In the genomic region with DNA sequence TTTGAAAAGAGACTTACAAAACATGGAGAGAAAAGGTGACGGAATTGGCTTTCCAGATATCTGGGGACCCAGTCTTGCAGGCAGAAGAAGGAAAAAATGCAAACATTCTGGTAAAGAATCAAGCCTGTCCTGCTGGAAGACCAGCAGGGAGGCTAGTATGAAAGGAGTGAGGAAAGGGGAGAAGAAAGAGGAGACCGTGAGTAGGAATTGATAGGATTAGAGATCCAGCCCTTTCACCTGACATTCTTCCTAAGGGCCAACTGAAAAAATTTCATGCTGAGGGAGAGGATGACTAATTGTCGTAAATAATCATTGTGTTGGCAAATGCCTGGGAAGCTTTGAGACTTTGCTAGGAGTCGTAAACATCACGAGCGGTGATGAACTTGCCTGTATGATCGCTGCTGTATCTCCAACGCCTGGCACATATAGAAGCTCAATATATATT, we compare ENCODE assay signal across 1 cellular context.
TF ChIP-seq lines count a peak whose summit lies in the region.

No MANE protein-coding gene starts in this region.

TF ChIP-seq in HEK293, 187 proteins besides CTCF, POLR2A, EP300 and RAD21 (continued from another document and continues in another):
- TF ChIP-seq, protein P1, sequence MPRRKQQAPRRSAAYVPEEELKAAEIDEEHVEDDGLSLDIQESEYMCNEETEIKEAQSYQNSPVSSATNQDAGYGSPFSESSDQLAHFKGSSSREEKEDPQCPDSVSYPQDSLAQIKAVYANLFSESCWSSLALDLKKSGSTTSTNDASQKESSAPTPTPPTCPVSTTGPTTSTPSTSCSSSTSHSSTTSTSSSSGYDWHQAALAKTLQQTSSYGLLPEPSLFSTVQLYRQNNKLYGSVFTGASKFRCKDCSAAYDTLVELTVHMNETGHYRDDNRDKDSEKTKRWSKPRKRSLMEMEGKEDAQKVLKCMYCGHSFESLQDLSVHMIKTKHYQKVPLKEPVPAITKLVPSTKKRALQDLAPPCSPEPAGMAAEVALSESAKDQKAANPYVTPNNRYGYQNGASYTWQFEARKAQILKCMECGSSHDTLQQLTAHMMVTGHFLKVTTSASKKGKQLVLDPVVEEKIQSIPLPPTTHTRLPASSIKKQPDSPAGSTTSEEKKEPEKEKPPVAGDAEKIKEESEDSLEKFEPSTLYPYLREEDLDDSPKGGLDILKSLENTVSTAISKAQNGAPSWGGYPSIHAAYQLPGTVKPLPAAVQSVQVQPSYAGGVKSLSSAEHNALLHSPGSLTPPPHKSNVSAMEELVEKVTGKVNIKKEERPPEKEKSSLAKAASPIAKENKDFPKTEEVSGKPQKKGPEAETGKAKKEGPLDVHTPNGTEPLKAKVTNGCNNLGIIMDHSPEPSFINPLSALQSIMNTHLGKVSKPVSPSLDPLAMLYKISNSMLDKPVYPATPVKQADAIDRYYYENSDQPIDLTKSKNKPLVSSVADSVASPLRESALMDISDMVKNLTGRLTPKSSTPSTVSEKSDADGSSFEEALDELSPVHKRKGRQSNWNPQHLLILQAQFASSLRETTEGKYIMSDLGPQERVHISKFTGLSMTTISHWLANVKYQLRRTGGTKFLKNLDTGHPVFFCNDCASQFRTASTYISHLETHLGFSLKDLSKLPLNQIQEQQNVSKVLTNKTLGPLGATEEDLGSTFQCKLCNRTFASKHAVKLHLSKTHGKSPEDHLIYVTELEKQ (tag by site-specific recombination; IDR thresholded peaks at IDR 0.05; ENCODE audit: borderline replicate concordance) = peak; percentile 82
- TF ChIP-seq, protein P2, sequence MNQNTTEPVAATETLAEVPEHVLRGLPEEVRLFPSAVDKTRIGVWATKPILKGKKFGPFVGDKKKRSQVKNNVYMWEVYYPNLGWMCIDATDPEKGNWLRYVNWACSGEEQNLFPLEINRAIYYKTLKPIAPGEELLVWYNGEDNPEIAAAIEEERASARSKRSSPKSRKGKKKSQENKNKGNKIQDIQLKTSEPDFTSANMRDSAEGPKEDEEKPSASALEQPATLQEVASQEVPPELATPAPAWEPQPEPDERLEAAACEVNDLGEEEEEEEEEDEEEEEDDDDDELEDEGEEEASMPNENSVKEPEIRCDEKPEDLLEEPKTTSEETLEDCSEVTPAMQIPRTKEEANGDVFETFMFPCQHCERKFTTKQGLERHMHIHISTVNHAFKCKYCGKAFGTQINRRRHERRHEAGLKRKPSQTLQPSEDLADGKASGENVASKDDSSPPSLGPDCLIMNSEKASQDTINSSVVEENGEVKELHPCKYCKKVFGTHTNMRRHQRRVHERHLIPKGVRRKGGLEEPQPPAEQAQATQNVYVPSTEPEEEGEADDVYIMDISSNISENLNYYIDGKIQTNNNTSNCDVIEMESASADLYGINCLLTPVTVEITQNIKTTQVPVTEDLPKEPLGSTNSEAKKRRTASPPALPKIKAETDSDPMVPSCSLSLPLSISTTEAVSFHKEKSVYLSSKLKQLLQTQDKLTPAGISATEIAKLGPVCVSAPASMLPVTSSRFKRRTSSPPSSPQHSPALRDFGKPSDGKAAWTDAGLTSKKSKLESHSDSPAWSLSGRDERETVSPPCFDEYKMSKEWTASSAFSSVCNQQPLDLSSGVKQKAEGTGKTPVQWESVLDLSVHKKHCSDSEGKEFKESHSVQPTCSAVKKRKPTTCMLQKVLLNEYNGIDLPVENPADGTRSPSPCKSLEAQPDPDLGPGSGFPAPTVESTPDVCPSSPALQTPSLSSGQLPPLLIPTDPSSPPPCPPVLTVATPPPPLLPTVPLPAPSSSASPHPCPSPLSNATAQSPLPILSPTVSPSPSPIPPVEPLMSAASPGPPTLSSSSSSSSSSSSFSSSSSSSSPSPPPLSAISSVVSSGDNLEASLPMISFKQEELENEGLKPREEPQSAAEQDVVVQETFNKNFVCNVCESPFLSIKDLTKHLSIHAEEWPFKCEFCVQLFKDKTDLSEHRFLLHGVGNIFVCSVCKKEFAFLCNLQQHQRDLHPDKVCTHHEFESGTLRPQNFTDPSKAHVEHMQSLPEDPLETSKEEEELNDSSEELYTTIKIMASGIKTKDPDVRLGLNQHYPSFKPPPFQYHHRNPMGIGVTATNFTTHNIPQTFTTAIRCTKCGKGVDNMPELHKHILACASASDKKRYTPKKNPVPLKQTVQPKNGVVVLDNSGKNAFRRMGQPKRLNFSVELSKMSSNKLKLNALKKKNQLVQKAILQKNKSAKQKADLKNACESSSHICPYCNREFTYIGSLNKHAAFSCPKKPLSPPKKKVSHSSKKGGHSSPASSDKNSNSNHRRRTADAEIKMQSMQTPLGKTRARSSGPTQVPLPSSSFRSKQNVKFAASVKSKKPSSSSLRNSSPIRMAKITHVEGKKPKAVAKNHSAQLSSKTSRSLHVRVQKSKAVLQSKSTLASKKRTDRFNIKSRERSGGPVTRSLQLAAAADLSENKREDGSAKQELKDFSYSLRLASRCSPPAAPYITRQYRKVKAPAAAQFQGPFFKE (tag by site-specific recombination; IDR thresholded peaks at IDR 0.05; ENCODE audit: borderline replicate concordance) = no peak; the same call in 1 of the 2 replicates
- TF ChIP-seq ZNF311 (tag by site-specific recombination; IDR thresholded peaks at IDR 0.05; ENCODE audit: borderline replicate concordance) (no peak), MYNN (tag by site-specific recombination; IDR thresholded peaks at IDR 0.05; ENCODE audit: borderline replicate concordance) (0 out of 2 replicates have a peak, but pooled peaks have one; percentile 37), ZNF660 (tag by site-specific recombination; IDR thresholded peaks at IDR 0.05) (peak; percentile 89), ZIC2 (tag by site-specific recombination; IDR thresholded peaks at IDR 0.05) (peak; percentile 51; the same call in 1 of the 2 replicates), ZNF48 (tag by site-specific recombination; IDR thresholded peaks at IDR 0.05) (no peak), SP2 (tag by site-specific recombination; IDR thresholded peaks at IDR 0.05) (peak; percentile 11; the same call in 1 of the 2 replicates), ZFP69B (tag by site-specific recombination; IDR thresholded peaks at IDR 0.05) (peak; percentile 65; the same call in 1 of the 2 replicates), PRDM1 (tag by site-specific recombination; IDR thresholded peaks at IDR 0.05) (peak; percentile 92), ZNF214 (tag by site-specific recombination; IDR thresholded peaks at IDR 0.05; ENCODE audit: borderline replicate concordance) (no peak), ZNF335 (tag by site-specific recombination; conservative IDR thresholded peaks at IDR 0.05) (peak; percentile 63), KLF8 (tag by site-specific recombination; IDR thresholded peaks at IDR 0.05) (peak; percentile 73), ZNF324 (tag by site-specific recombination; IDR thresholded peaks at IDR 0.05) (0 out of 2 replicates have a peak, but pooled peaks have one; percentile 48), ZFP41 (tag by site-specific recombination; IDR thresholded peaks at IDR 0.05; ENCODE audit: borderline replicate concordance) (no peak), ZNF24 (tag by site-specific recombination; IDR thresholded peaks at IDR 0.05) (peak; percentile 63; the same call in 1 of the 2 replicates), ZBTB17 (tag by site-specific recombination; IDR thresholded peaks at IDR 0.05) (peak; percentile 93), ZNF184 (tag by site-specific recombination; IDR thresholded peaks at IDR 0.05) (peak; percentile 48; the same call in 1 of the 2 replicates), SP3 (tag by site-specific recombination; IDR thresholded peaks at IDR 0.05) (peak; percentile 37; the same call in 1 of the 2 replicates), ZNF624 (tag by site-specific recombination; IDR thresholded peaks at IDR 0.05) (no peak), IKZF3 (tag by site-specific recombination; IDR thresholded peaks at IDR 0.05) (0 out of 2 replicates have a peak, but pooled peaks have one; percentile 40), ZNF585B (tag by site-specific recombination; IDR thresholded peaks at IDR 0.05) (no peak), ZNF600 (tag by site-specific recombination; IDR thresholded peaks at IDR 0.05) (peak; percentile 69), ZBTB20 (tag by site-specific recombination; IDR thresholded peaks at IDR 0.05) (0 out of 2 replicates have a peak, but pooled peaks have one; percentile 12), KLF10 (tag by site-specific recombination; IDR thresholded peaks at IDR 0.05) (peak; percentile 24; the same call in 1 of the 2 replicates)
- TF ChIP-seq, protein P3, sequence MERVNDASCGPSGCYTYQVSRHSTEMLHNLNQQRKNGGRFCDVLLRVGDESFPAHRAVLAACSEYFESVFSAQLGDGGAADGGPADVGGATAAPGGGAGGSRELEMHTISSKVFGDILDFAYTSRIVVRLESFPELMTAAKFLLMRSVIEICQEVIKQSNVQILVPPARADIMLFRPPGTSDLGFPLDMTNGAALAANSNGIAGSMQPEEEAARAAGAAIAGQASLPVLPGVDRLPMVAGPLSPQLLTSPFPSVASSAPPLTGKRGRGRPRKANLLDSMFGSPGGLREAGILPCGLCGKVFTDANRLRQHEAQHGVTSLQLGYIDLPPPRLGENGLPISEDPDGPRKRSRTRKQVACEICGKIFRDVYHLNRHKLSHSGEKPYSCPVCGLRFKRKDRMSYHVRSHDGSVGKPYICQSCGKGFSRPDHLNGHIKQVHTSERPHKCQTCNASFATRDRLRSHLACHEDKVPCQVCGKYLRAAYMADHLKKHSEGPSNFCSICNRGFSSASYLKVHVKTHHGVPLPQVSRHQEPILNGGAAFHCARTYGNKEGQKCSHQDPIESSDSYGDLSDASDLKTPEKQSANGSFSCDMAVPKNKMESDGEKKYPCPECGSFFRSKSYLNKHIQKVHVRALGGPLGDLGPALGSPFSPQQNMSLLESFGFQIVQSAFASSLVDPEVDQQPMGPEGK (tag by site-specific recombination; IDR thresholded peaks at IDR 0.05) = 0 out of 2 replicates have a peak, but pooled peaks have one; percentile 37
- TF ChIP-seq, protein P4, sequence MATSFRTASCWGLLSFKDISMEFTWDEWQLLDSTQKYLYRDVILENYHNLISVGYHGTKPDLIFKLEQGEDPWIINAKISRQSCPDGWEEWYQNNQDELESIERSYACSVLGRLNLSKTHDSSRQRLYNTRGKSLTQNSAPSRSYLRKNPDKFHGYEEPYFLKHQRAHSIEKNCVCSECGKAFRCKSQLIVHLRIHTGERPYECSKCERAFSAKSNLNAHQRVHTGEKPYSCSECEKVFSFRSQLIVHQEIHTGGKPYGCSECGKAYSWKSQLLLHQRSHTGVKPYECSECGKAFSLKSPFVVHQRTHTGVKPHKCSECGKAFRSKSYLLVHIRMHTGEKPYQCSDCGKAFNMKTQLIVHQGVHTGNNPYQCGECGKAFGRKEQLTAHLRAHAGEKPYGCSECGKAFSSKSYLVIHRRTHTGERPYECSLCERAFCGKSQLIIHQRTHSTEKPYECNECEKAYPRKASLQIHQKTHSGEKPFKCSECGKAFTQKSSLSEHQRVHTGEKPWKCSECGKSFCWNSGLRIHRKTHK (tag by site-specific recombination; IDR thresholded peaks at IDR 0.05) = 0 out of 2 replicates have a peak, but pooled peaks have one; percentile 13
- TF ChIP-seq, protein P5, sequence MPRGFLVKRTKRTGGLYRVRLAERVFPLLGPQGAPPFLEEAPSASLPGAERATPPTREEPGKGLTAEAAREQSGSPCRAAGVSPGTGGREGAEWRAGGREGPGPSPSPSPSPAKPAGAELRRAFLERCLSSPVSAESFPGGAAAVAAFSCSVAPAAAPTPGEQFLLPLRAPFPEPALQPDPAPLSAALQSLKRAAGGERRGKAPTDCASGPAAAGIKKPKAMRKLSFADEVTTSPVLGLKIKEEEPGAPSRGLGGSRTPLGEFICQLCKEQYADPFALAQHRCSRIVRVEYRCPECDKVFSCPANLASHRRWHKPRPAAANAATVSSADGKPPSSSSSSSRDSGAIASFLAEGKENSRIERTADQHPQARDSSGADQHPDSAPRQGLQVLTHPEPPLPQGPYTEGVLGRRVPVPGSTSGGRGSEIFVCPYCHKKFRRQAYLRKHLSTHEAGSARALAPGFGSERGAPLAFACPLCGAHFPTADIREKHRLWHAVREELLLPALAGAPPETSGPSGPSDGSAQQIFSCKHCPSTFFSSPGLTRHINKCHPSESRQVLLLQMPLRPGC (tag by site-specific recombination; IDR thresholded peaks at IDR 0.05) = peak; percentile 68; the same call in 1 of the 2 replicates
- TF ChIP-seq, protein P6, sequence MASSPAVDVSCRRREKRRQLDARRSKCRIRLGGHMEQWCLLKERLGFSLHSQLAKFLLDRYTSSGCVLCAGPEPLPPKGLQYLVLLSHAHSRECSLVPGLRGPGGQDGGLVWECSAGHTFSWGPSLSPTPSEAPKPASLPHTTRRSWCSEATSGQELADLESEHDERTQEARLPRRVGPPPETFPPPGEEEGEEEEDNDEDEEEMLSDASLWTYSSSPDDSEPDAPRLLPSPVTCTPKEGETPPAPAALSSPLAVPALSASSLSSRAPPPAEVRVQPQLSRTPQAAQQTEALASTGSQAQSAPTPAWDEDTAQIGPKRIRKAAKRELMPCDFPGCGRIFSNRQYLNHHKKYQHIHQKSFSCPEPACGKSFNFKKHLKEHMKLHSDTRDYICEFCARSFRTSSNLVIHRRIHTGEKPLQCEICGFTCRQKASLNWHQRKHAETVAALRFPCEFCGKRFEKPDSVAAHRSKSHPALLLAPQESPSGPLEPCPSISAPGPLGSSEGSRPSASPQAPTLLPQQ (tag by site-specific recombination; IDR thresholded peaks at IDR 0.05) = peak; percentile 83
- TF ChIP-seq, protein P7, sequence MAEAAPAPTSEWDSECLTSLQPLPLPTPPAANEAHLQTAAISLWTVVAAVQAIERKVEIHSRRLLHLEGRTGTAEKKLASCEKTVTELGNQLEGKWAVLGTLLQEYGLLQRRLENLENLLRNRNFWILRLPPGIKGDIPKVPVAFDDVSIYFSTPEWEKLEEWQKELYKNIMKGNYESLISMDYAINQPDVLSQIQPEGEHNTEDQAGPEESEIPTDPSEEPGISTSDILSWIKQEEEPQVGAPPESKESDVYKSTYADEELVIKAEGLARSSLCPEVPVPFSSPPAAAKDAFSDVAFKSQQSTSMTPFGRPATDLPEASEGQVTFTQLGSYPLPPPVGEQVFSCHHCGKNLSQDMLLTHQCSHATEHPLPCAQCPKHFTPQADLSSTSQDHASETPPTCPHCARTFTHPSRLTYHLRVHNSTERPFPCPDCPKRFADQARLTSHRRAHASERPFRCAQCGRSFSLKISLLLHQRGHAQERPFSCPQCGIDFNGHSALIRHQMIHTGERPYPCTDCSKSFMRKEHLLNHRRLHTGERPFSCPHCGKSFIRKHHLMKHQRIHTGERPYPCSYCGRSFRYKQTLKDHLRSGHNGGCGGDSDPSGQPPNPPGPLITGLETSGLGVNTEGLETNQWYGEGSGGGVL (tag by site-specific recombination; IDR thresholded peaks at IDR 0.05) = no peak
- TF ChIP-seq, protein P8, sequence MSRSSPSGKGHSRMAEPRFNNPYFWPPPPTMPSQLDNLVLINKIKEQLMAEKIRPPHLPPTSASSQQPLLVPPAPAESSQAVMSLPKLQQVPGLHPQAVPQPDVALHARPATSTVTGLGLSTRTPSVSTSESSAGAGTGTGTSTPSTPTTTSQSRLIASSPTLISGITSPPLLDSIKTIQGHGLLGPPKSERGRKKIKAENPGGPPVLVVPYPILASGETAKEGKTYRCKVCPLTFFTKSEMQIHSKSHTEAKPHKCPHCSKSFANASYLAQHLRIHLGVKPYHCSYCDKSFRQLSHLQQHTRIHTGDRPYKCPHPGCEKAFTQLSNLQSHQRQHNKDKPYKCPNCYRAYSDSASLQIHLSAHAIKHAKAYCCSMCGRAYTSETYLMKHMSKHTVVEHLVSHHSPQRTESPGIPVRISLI (tag by site-specific recombination; IDR thresholded peaks at IDR 0.05) = peak; percentile 93; the same call in 1 of the 2 replicates
- TF ChIP-seq, protein P9, sequence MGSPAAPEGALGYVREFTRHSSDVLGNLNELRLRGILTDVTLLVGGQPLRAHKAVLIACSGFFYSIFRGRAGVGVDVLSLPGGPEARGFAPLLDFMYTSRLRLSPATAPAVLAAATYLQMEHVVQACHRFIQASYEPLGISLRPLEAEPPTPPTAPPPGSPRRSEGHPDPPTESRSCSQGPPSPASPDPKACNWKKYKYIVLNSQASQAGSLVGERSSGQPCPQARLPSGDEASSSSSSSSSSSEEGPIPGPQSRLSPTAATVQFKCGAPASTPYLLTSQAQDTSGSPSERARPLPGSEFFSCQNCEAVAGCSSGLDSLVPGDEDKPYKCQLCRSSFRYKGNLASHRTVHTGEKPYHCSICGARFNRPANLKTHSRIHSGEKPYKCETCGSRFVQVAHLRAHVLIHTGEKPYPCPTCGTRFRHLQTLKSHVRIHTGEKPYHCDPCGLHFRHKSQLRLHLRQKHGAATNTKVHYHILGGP (tag by site-specific recombination; IDR thresholded peaks at IDR 0.05) = no peak
